ENCODE assay signal across 25 cellular contexts in the genomic region with DNA sequence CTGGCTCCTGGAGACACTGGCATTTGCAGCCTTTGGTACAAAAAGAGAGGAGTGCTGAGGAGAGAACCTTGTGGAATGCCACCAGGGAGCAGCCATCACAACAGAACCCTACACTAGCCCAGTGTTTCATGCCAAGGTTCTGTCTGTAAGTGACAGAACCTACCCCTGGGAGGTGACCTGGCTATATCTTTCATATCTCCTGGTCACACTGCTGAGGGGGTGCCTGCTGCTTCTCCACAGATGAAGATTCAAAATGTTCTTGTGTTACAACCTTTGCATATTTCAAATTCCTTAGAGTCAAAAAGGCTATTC. TPM values are rescaled to one million over a fixed set of nuclear protein-coding genes. Genes with fewer than 3 reads are reported as not detected.
DNase-seq lines count a peak whose midpoint lies in the region; ATAC-seq and TF ChIP-seq lines count a peak whose summit lies in the region.
"Had no signal": no experiment of that assay in that cellular context is flagged by ENCODE, and none has a peak within 500 bp of the region (broad histone marks: within the 10 kb centered on the region; RNA-seq: fewer than 3 reads in every experiment).

No MANE protein-coding gene starts in this region.

- H3K27me3 Mint-ChIP-seq in activated T-helper 2 cell treated with anti-CD3 and anti-CD28 coated beads, Interferon-gamma antibody, Interleukin-2, Interleukin-4, amounts not matched to agents 10 μg/mL and 5 μg/mL and 100 μg/mL, durations not matched to agents 14 hours and 24 hours and 36 hours (ENCODE audit: low read depth), result peaks cover 4% of the 10 kb centered on the region
- H3K27me3 Mint-ChIP-seq: activated CD8-positive, alpha-beta T cell treated with anti-CD3 and anti-CD28 coated beads for 36 hours had no signal

- POLR2A ChIA-PET in A673 (lab: Charles Lee; ENCODE audit: low non-redundant PET), result no interaction called here

- intact Hi-C loops in body of pancreas (cut with DNase I), result no loop called here
- intact Hi-C loops in transverse colon (cut with DNase I; ENCODE audit: low total_unique reads), result no loop called here
- intact Hi-C loops in activated T-helper 2 cell treated with anti-CD3 and anti-CD28 coated beads, Interferon-gamma antibody, Interleukin-2, Interleukin-4, amounts not matched to agents 10 μg/mL and 5 μg/mL and 100 μg/mL, durations not matched to agents 14 hours and 24 hours and 36 hours (cut with micrococcal nuclease), result no loop called here
- intact Hi-C loops in vagina (cut with DNase I), result no loop called here
- intact Hi-C loops in A673 (cut with micrococcal nuclease; ENCODE audit: unreplicated experiment), result no loop called here

- H3K27ac Mint-ChIP-seq in activated T-helper 2 cell treated with anti-CD3 and anti-CD28 coated beads, Interferon-gamma antibody, Interleukin-2, Interleukin-4, amounts not matched to agents 10 μg/mL and 5 μg/mL and 100 μg/mL, durations not matched to agents 14 hours and 24 hours and 36 hours, result no peak overlapping the region
- H3K27ac Mint-ChIP-seq: activated CD8-positive, alpha-beta T cell treated with anti-CD3 and anti-CD28 coated beads for 36 hours; IgD-negative memory B cell; stimulated activated memory B cell treated with anti-CD40 and anti-IgM and Interleukin-4, amounts not matched to agents 10 μg/mL and 1 μg/mL and 100 μg/mL, for 72 hours had no signal

- H3K4me1 ChIP-seq in HUES48 (ENCODE audit: control insufficient read depth, insufficient read depth, low read length), result no peaks in the 10 kb centered on the region; the same call in 1 of the 2 replicates
- peaks cover 16% of the 10 kb centered on the region for H3K4me1 ChIP-seq in body of pancreas
- peaks cover 17% of the 10 kb centered on the region for H3K4me1 ChIP-seq in mesodermal cell (ENCODE audit: control insufficient read depth, insufficient read depth, low read length, poor library complexity, severe bottlenecking)
- H3K4me1 ChIP-seq in transverse colon, result peaks cover 6 to 37% (median 21%) of the 10 kb centered on the region in 4 donors
- H3K4me1 ChIP-seq in vagina, result no peaks in the 10 kb centered on the region
- H3K4me1 ChIP-seq in A673 (ENCODE audit: insufficient read depth, low read length, poor library complexity, severe bottlenecking), result no peaks in the 10 kb centered on the region
- H3K4me1 ChIP-seq: adrenal gland, breast epithelium, prostate gland, testis had no signal

- TF ChIP-seq CTCF in body of pancreas (IDR thresholded peaks at IDR 0.05) (no peak), transverse colon (IDR thresholded peaks at IDR 0.05) (no peak), vagina (IDR thresholded peaks at IDR 0.05) (no peak), A673 (conservative IDR thresholded peaks at IDR 0.05; ENCODE audit: low read depth, low read length) (no peak)

- H3K4me1 Mint-ChIP-seq in activated T-helper 2 cell treated with anti-CD3 and anti-CD28 coated beads, Interferon-gamma antibody, Interleukin-2, Interleukin-4, amounts not matched to agents 10 μg/mL and 5 μg/mL and 100 μg/mL, durations not matched to agents 14 hours and 24 hours and 36 hours (ENCODE audit: low read depth), result no peaks in the 10 kb centered on the region
- H3K4me1 Mint-ChIP-seq: IgD-negative memory B cell; nephron; stimulated activated memory B cell treated with anti-CD40 and anti-IgM and Interleukin-4, amounts not matched to agents 10 μg/mL and 1 μg/mL and 100 μg/mL, for 72 hours had no signal

- H3K27ac ChIP-seq in HUES48 (ENCODE audit: low read depth, low read length) (peak overlapping the region; percentile 81), body of pancreas (peak overlapping the region; percentile 4 to 73 (median 32)), mesodermal cell (ENCODE audit: low read depth, low read length, severe bottlenecking) (peak overlapping the region; percentile 54), transverse colon (peak overlapping the region; percentile 49 to 79 (median 77)), vagina (no peak overlapping the region), A673 (ENCODE audit: low read depth, low read length, poor library complexity, severe bottlenecking) (no peak overlapping the region)
- H3K27ac ChIP-seq: adrenal gland, prostate gland, testis had no signal

- H3K4me3 ChIP-seq in HUES48 (ENCODE audit: low read depth, low read length), result no peak overlapping the region
- H3K4me3 ChIP-seq in body of pancreas, result no peak overlapping the region
- H3K4me3 ChIP-seq in mesodermal cell (ENCODE audit: extremely low read depth, insufficient read depth, low read length, poor library complexity, severe bottlenecking), result no peak overlapping the region
- no peak overlapping the region for H3K4me3 ChIP-seq in transverse colon
- no peak overlapping the region for H3K4me3 ChIP-seq in vagina
- no peak overlapping the region for H3K4me3 ChIP-seq in A673 (ENCODE audit: low read depth, low read length, poor library complexity, severe bottlenecking)
- H3K4me3 ChIP-seq: adrenal gland, breast epithelium, prostate gland, testis had no signal

- no peaks in the 10 kb centered on the region for H3K36me3 Mint-ChIP-seq in activated T-helper 2 cell treated with anti-CD3 and anti-CD28 coated beads, Interferon-gamma antibody, Interleukin-2, Interleukin-4, amounts not matched to agents 10 μg/mL and 5 μg/mL and 100 μg/mL, durations not matched to agents 14 hours and 24 hours and 36 hours (ENCODE audit: low read depth)
- H3K36me3 Mint-ChIP-seq: IgD-negative memory B cell; stimulated activated memory B cell treated with anti-CD40 and anti-IgM and Interleukin-4, amounts not matched to agents 10 μg/mL and 1 μg/mL and 100 μg/mL, for 72 hours had no signal

- CTCF ChIA-PET in A673 (lab: Charles Lee), result no interaction called here

- no peak for TF ChIP-seq POLR2A in body of pancreas (IDR thresholded peaks at IDR 0.05)
- TF ChIP-seq POLR2A in transverse colon (IDR thresholded peaks at IDR 0.05), result no peak
- no peak for TF ChIP-seq POLR2A in vagina (IDR thresholded peaks at IDR 0.05)

- TF ChIP-seq EP300 in transverse colon (IDR thresholded peaks at IDR 0.05; ENCODE audit: low read depth), result no peak

- no peak for DNase-seq in body of pancreas
- DNase-seq in transverse colon, result no peak
- no peak for DNase-seq in NCI-H526 (lab: John Stamatoyannopoulos, UW)
- DNase-seq in activated T-helper 2 cell treated with anti-CD3 and anti-CD28 coated beads, Interferon-gamma antibody, Interleukin-2, Interleukin-4, amounts not matched to agents 10 μg/mL and 5 μg/mL and 100 μg/mL, durations not matched to agents 14 hours and 24 hours and 36 hours (ENCODE audit: low spot score), result no peak
- DNase-seq in vagina (ENCODE audit: extremely low spot score in 2 of 2), result no peak
- DNase-seq in A673 (ENCODE audit: low spot score), result no peak
- DNase-seq: activated CD4-positive, CD25-positive, alpha-beta regulatory T cell treated with anti-CD3 and anti-CD28 coated beads, Interleukin-2, amount 50 U/mL, for 72 hours; activated CD8-positive, alpha-beta T cell treated with anti-CD3 and anti-CD28 coated beads for 36 hours; activated T-cell treated with anti-CD3 and anti-CD28 coated beads for 4 hours; adrenal gland; AML-193; DMS79 treated with DMSO at 0.1 percent for 48 hours; MM.1S; NCI-H1417 treated with DMSO at 0.1 percent for 48 hours; NCI-H526 treated with DMSO at 0.1 percent for 48 hours; Right ventricle myocardium superior; stimulated activated CD4-positive, alpha-beta T cell treated with anti-CD3 and anti-CD28 coated beads, Interleukin-2, amount 100 ng/mL, for 24 hours; testis had no signal

- ATAC-seq in body of pancreas, result peak; percentile 34
- ATAC-seq: activated CD8-positive, alpha-beta T cell treated with anti-CD3 and anti-CD28 coated beads for 36 hours; stimulated activated memory B cell treated with anti-CD40 and anti-IgM and Interleukin-4, amounts not matched to agents 10 μg/mL and 1 μg/mL and 100 μg/mL, for 72 hours had no signal

- no peaks in the 10 kb centered on the region for H3K27me3 ChIP-seq in HUES48 (ENCODE audit: control insufficient read depth, insufficient read depth, low read length)
- no peaks in the 10 kb centered on the region for H3K27me3 ChIP-seq in body of pancreas
- H3K27me3 ChIP-seq in transverse colon, result no peaks in the 10 kb centered on the region
- H3K27me3 ChIP-seq in vagina, result no peaks in the 10 kb centered on the region
- no peaks in the 10 kb centered on the region for H3K27me3 ChIP-seq in A673 (replicated peaks; ENCODE audit: insufficient read depth, low read depth, low read length, poor library complexity)
- H3K27me3 ChIP-seq: adrenal gland, breast epithelium, testis had no signal

- H3K9me3 Mint-ChIP-seq in activated T-helper 2 cell treated with anti-CD3 and anti-CD28 coated beads, Interferon-gamma antibody, Interleukin-2, Interleukin-4, amounts not matched to agents 10 μg/mL and 5 μg/mL and 100 μg/mL, durations not matched to agents 14 hours and 24 hours and 36 hours, result no peaks in the 10 kb centered on the region
- H3K9me3 Mint-ChIP-seq: activated CD8-positive, alpha-beta T cell treated with anti-CD3 and anti-CD28 coated beads for 36 hours; IgD-negative memory B cell; nephron; stimulated activated memory B cell treated with anti-CD40 and anti-IgM and Interleukin-4, amounts not matched to agents 10 μg/mL and 1 μg/mL and 100 μg/mL, for 72 hours had no signal

- in situ Hi-C loops in transverse colon (cut with MboI; ENCODE audit: low pct_ligation_motif_present in 1 of 4, low pct_unique_long_range_greater_than_20kb in 1 of 4, low sequenced_read_pairs in 3 of 4), result loop anchor here (25.0 kb wide), 2 partner anchors 406 to 606 kb away; partner anchors contain the start of gene KRT84 (in 3 of the 4)

- H3K4me3 Mint-ChIP-seq in activated T-helper 2 cell treated with anti-CD3 and anti-CD28 coated beads, Interferon-gamma antibody, Interleukin-2, Interleukin-4, amounts not matched to agents 10 μg/mL and 5 μg/mL and 100 μg/mL, durations not matched to agents 14 hours and 24 hours and 36 hours (ENCODE audit: low read depth), result no peak overlapping the region
- H3K4me3 Mint-ChIP-seq: activated CD8-positive, alpha-beta T cell treated with anti-CD3 and anti-CD28 coated beads for 36 hours; IgD-negative memory B cell; nephron; stimulated activated memory B cell treated with anti-CD40 and anti-IgM and Interleukin-4, amounts not matched to agents 10 μg/mL and 1 μg/mL and 100 μg/mL, for 72 hours had no signal

- H3K36me3 ChIP-seq in HUES48 (ENCODE audit: control insufficient read depth, insufficient read depth, low read length), result no peaks in the 10 kb centered on the region
- H3K36me3 ChIP-seq in body of pancreas (replicated peaks in 1 of 2; ENCODE audit: insufficient read depth in 1 of 2, low read depth in 2 of 2), result no peaks in the 10 kb centered on the region
- H3K36me3 ChIP-seq in mesodermal cell (ENCODE audit: control insufficient read depth, insufficient read depth, low read length), result no peaks in the 10 kb centered on the region
- H3K36me3 ChIP-seq in transverse colon, result no peaks in the 10 kb centered on the region
- H3K36me3 ChIP-seq in vagina, result no peaks in the 10 kb centered on the region
- no peaks in the 10 kb centered on the region for H3K36me3 ChIP-seq in A673 (ENCODE audit: insufficient read depth, low read length, poor library complexity, severe bottlenecking)
- H3K36me3 ChIP-seq: adrenal gland, breast epithelium, prostate gland had no signal

- no TSS peak for BruUV-seq in A673 (replicated peaks; lab: Mats Ljungman, UMichigan)

- H3K9me3 ChIP-seq in HUES48 (ENCODE audit: control insufficient read depth, insufficient read depth, low read length), result no peaks in the 10 kb centered on the region
- H3K9me3 ChIP-seq in body of pancreas, result no peaks in the 10 kb centered on the region
- no peaks in the 10 kb centered on the region for H3K9me3 ChIP-seq in mesodermal cell (ENCODE audit: control insufficient read depth, low read length)
- H3K9me3 ChIP-seq in transverse colon, result no peaks in the 10 kb centered on the region
- H3K9me3 ChIP-seq in vagina, result no peaks in the 10 kb centered on the region
- H3K9me3 ChIP-seq in A673 (ENCODE audit: low read depth, low read length, poor library complexity, severe bottlenecking), result no peaks in the 10 kb centered on the region
- H3K9me3 ChIP-seq: adrenal gland, breast epithelium, prostate gland, testis had no signal

- H3K9ac ChIP-seq in HUES48 (ENCODE audit: low read depth, low read length), result no peak overlapping the region

RNA-seq across cellular contexts. Expression of gene EIF4B, which starts 12.7 kb away (rescaled TPM):
- 100 to 1,000 TPM; 326 to 389 TPM for total RNA-seq in body of pancreas
- 346 TPM for polyA plus RNA-seq in mesodermal cell (2013, experiment 1 of 2)
- polyA plus RNA-seq in mesodermal cell (2013, experiment 2 of 2), result 376 TPM
- total RNA-seq in transverse colon, result 100 to 1,000 TPM; 175 to 383 (median 261) TPM
- total RNA-seq in activated T-helper 2 cell treated with anti-CD3 and anti-CD28 coated beads, Interferon-gamma antibody, Interleukin-2, Interleukin-4, amounts not matched to agents 10 μg/mL and 5 μg/mL and 100 μg/mL, durations not matched to agents 14 hours and 24 hours and 36 hours, result 474 and 503 TPM in 2 replicates
- 339 TPM for total RNA-seq in vagina
- total RNA-seq in A673 (2021), result 393 and 400 TPM in 2 replicates

RNA-seq across cellular contexts. Expression of gene KRT18, which starts 44.6 kb away (rescaled TPM):
- total RNA-seq in body of pancreas, result 100 to 1,000 TPM; 542 to 573 TPM
- 2,534 TPM for polyA plus RNA-seq in mesodermal cell (2013, experiment 1 of 2)
- 2,467 TPM for polyA plus RNA-seq in mesodermal cell (2013, experiment 2 of 2)
- 100 to 1,000 TPM; 367 to 813 (median 541) TPM for total RNA-seq in transverse colon
- total RNA-seq in activated T-helper 2 cell treated with anti-CD3 and anti-CD28 coated beads, Interferon-gamma antibody, Interleukin-2, Interleukin-4, amounts not matched to agents 10 μg/mL and 5 μg/mL and 100 μg/mL, durations not matched to agents 14 hours and 24 hours and 36 hours, result 1.3 and 1.9 TPM in 2 replicates
- total RNA-seq in vagina, result 93.1 TPM
- 179 and 209 TPM in 2 replicates for total RNA-seq in A673 (2021)

RNA-seq across cellular contexts. Expression of gene TNS2, which starts 56.4 kb away (rescaled TPM):
- total RNA-seq in body of pancreas (100 to 1,000 TPM in 1 of 2 donors, 10 to 100 TPM in 1; 75.5 to 113 TPM), transverse colon (100 to 1,000 TPM in 2 of 4 donors, 10 to 100 TPM in 2; 48.2 to 397 (median 169) TPM), vagina (235 TPM), A673 (2021) (3.4 and 6.1 TPM in 2 replicates)
- polyA plus RNA-seq in mesodermal cell (2013, experiment 1 of 2), result 30.9 TPM
- 19.3 TPM for polyA plus RNA-seq in mesodermal cell (2013, experiment 2 of 2)
- total RNA-seq in activated T-helper 2 cell treated with anti-CD3 and anti-CD28 coated beads, Interferon-gamma antibody, Interleukin-2, Interleukin-4, amounts not matched to agents 10 μg/mL and 5 μg/mL and 100 μg/mL, durations not matched to agents 14 hours and 24 hours and 36 hours, result 2.1 and 4.7 TPM in 2 replicates
- polyA plus RNA-seq: IgD-negative memory B cell had no signal

Comparison
In these comparisons a context has a peak if more than half of its experiments do, and no peak if none do; other contexts are left out.
1. H3K27ac ChIP-seq: peak in HUES48 (single experiment), body of pancreas (4 of 4), mesodermal cell (single experiment) and transverse colon (4 of 4); none in vagina (single experiment) and A673 (single experiment).
2. RNA of gene KRT18, which starts 44.6 kb away (total RNA-seq): 542 to 573 TPM in body of pancreas, 367 to 813 TPM in transverse colon, 179 to 209 TPM in A673 and 93.1 TPM in vagina (single experiment); 1.3 to 1.9 TPM in activated T-helper 2 cell treated with anti-CD3 and anti-CD28 coated beads, Interferon-gamma antibody, Interleukin-2, Interleukin-4, amounts not matched to agents 10 μg/mL and 5 μg/mL and 100 μg/mL, durations not matched to agents 14 hours and 24 hours and 36 hours; every median in the first group is over 10 times any median in the second.